1 cellular context compared by ENCODE assay signal in the genomic region with DNA sequence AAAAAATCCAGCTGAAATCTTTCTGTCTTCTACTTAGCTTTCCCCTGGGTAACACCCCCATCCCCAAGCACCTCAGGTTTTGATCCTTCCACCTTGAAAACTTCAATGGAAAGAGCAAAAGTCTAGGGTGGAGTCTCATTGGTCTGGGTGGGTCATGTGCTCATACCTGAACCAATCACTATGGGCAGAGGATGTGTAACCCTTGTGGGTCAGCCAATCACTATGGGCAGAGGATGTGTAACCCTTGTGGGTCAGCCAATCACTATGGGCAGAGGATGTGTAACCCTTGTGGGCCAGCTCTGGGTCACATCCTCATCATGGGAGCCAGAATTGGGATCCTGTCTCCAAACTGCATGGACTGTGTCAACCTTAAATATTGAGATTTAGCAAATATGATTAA.
TF ChIP-seq lines count a peak whose summit lies in the region.

No MANE protein-coding gene starts in this region.

TF ChIP-seq in HCT116, 20 proteins besides CTCF, POLR2A, EP300 and RAD21 (continued from another document):
- TF ChIP-seq, protein P1, sequence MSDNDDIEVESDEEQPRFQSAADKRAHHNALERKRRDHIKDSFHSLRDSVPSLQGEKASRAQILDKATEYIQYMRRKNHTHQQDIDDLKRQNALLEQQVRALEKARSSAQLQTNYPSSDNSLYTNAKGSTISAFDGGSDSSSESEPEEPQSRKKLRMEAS (IDR thresholded peaks at IDR 0.05): no peak
- TF ChIP-seq FOSL1 (IDR thresholded peaks at IDR 0.05; ENCODE audit: low read depth) (no peak), CBX3 (IDR thresholded peaks at IDR 0.05; ENCODE audit: low read depth) (no peak), JUND (IDR thresholded peaks at IDR 0.05) (no peak), ZNF274 (IDR thresholded peaks at IDR 0.05; ENCODE audit: low read depth, low read length) (no peak), EZH2phosphoT487 (IDR thresholded peaks at IDR 0.05; ENCODE audit: borderline replicate concordance) (no peak), YY1 (IDR thresholded peaks at IDR 0.05; ENCODE audit: extremely low read depth, insufficient replicate concordance, low read depth, low read length) (no peak), SIN3A (IDR thresholded peaks at IDR 0.05; ENCODE audit: low read depth) (no peak), EZH2 (IDR thresholded peaks at IDR 0.05) (no peak), CEBPB (IDR thresholded peaks at IDR 0.05; ENCODE audit: low read depth) (no peak), EGR1 (IDR thresholded peaks at IDR 0.05; ENCODE audit: low read depth) (no peak), ZFX (IDR thresholded peaks at IDR 0.05) (no peak), SRF (IDR thresholded peaks at IDR 0.05; ENCODE audit: low read depth) (no peak), TCF7L2 (IDR thresholded peaks at IDR 0.05; ENCODE audit: borderline replicate concordance, extremely low read depth, insufficient read depth, insufficient read length) (no peak), ELF1 (IDR thresholded peaks at IDR 0.05; ENCODE audit: borderline replicate concordance, low read depth) (no peak)
- TF ChIP-seq, protein P2, sequence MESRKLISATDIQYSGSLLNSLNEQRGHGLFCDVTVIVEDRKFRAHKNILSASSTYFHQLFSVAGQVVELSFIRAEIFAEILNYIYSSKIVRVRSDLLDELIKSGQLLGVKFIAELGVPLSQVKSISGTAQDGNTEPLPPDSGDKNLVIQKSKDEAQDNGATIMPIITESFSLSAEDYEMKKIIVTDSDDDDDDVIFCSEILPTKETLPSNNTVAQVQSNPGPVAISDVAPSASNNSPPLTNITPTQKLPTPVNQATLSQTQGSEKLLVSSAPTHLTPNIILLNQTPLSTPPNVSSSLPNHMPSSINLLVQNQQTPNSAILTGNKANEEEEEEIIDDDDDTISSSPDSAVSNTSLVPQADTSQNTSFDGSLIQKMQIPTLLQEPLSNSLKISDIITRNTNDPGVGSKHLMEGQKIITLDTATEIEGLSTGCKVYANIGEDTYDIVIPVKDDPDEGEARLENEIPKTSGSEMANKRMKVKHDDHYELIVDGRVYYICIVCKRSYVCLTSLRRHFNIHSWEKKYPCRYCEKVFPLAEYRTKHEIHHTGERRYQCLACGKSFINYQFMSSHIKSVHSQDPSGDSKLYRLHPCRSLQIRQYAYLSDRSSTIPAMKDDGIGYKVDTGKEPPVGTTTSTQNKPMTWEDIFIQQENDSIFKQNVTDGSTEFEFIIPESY (IDR thresholded peaks at IDR 0.05; ENCODE audit: extremely low read depth, insufficient replicate concordance, low read length): no peak
- TF ChIP-seq, protein P3, sequence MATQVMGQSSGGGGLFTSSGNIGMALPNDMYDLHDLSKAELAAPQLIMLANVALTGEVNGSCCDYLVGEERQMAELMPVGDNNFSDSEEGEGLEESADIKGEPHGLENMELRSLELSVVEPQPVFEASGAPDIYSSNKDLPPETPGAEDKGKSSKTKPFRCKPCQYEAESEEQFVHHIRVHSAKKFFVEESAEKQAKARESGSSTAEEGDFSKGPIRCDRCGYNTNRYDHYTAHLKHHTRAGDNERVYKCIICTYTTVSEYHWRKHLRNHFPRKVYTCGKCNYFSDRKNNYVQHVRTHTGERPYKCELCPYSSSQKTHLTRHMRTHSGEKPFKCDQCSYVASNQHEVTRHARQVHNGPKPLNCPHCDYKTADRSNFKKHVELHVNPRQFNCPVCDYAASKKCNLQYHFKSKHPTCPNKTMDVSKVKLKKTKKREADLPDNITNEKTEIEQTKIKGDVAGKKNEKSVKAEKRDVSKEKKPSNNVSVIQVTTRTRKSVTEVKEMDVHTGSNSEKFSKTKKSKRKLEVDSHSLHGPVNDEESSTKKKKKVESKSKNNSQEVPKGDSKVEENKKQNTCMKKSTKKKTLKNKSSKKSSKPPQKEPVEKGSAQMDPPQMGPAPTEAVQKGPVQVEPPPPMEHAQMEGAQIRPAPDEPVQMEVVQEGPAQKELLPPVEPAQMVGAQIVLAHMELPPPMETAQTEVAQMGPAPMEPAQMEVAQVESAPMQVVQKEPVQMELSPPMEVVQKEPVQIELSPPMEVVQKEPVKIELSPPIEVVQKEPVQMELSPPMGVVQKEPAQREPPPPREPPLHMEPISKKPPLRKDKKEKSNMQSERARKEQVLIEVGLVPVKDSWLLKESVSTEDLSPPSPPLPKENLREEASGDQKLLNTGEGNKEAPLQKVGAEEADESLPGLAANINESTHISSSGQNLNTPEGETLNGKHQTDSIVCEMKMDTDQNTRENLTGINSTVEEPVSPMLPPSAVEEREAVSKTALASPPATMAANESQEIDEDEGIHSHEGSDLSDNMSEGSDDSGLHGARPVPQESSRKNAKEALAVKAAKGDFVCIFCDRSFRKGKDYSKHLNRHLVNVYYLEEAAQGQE (IDR thresholded peaks at IDR 0.05; ENCODE audit: low read depth): no peak
